In genomic region chr9:131661954-131662621, GRCh38 we compare ENCODE assay signal across 10 cellular contexts.
DNase-seq lines count a peak whose midpoint lies in the region; ATAC-seq and TF ChIP-seq lines count a peak whose summit lies in the region.
"Had no signal": no experiment of that assay in that cellular context is flagged by ENCODE, and none has a peak within 500 bp of the region (broad histone marks: within the 10 kb centered on the region; RNA-seq: fewer than 3 reads in every experiment).

No MANE protein-coding gene starts in this region.

- H3K4me1 ChIP-seq in BLaER1 treated with 17β-estradiol and CSF1 and Interleukin-3, amounts not matched to agents 10 nM and 100 nM: peaks cover 76 to 99% (median 82%) of the 10 kb centered on the region in 10 experiments
- peaks cover 0 to 51% (median 24%) of the 10 kb centered on the region in 4 donors for H3K4me1 ChIP-seq in tibial artery

- peak overlapping the region in 10 of 11 experiments; percentile 9 to 47 (median 34); a peak in 17 of 22 replicates for H3K27ac ChIP-seq in BLaER1 treated with 17β-estradiol and CSF1 and Interleukin-3, amounts not matched to agents 10 nM and 100 nM
- no peak overlapping the region for H3K27ac ChIP-seq in tibial artery
- H3K27ac ChIP-seq: SJCRH30 had no signal

- H3K4me1 Mint-ChIP-seq in T-helper 17 cell (peaks cover 58% of the 10 kb centered on the region), osteocyte (ENCODE audit: unreplicated experiment) (peaks cover 56% of the 10 kb centered on the region)

- H3K9me3 Mint-ChIP-seq in osteocyte (ENCODE audit: unreplicated experiment): peaks cover 3% of the 10 kb centered on the region

- H3K27ac Mint-ChIP-seq in T-helper 17 cell (peak overlapping the region; percentile 96), osteocyte (ENCODE audit: unreplicated experiment) (peak overlapping the region; percentile 64)

- H3K36me3 Mint-ChIP-seq in T-helper 17 cell (ENCODE audit: low read depth) (peaks cover 7% of the 10 kb centered on the region), osteocyte (ENCODE audit: unreplicated experiment) (peaks cover 5% of the 10 kb centered on the region)

- H3K27me3 ChIP-seq in BLaER1 treated with 17β-estradiol and CSF1 and Interleukin-3, amounts not matched to agents 10 nM and 100 nM: no peaks in the 10 kb centered on the region
- H3K27me3 ChIP-seq in tibial artery: no peaks in the 10 kb centered on the region
- H3K27me3 ChIP-seq: SJCRH30, upper lobe of left lung had no signal

- ATAC-seq in T-helper 17 cell: peak; percentile 87
- no peak for ATAC-seq in HG02588 (IDR thresholded peaks at IDR 0.05; ENCODE audit: unreplicated experiment)
- ATAC-seq in HG02610 (IDR thresholded peaks at IDR 0.05; ENCODE audit: unreplicated experiment): no peak

- H3K9me3 ChIP-seq in BLaER1 treated with 17β-estradiol and CSF1 and Interleukin-3, amounts not matched to agents 10 nM and 100 nM (replicated peaks in 1 of 11): peaks cover 0 to 26% (median 16%) of the 10 kb centered on the region in 11 experiments; a peak in 14 of 22 replicates
- H3K9me3 ChIP-seq in T-helper 17 cell (ENCODE audit: control insufficient read depth, low read length, poor library complexity, severe bottlenecking) (no peaks in the 10 kb centered on the region), tibial artery (no peaks in the 10 kb centered on the region)
- H3K9me3 ChIP-seq: upper lobe of left lung had no signal

- DNase-seq in T-helper 17 cell (peak; percentile 36 to 53 (median 49)), activated gamma-delta T cell (lab: John Stamatoyannopoulos, UW) (peak; percentile 37), osteocyte (ENCODE audit: extremely low spot score, unreplicated experiment) (no peak), tibial artery (no peak), AML-193 (lab: John Stamatoyannopoulos, UW) (no peak)
- DNase-seq: SJCRH30, upper lobe of left lung had no signal

- H3K4me3 Mint-ChIP-seq in T-helper 17 cell (peak overlapping the region; percentile 76), osteocyte (ENCODE audit: unreplicated experiment) (no peak overlapping the region)

- no peak overlapping the region for H3K4me3 ChIP-seq in BLaER1 treated with 17β-estradiol and CSF1 and Interleukin-3, amounts not matched to agents 10 nM and 100 nM
- no peak overlapping the region for H3K4me3 ChIP-seq in tibial artery
- H3K4me3 ChIP-seq: SJCRH30, upper lobe of left lung had no signal

- H3K36me3 ChIP-seq in BLaER1 treated with 17β-estradiol and CSF1 and Interleukin-3, amounts not matched to agents 10 nM and 100 nM: peaks cover 5 to 46% (median 27%) of the 10 kb centered on the region in 11 experiments; a peak in 16 of 22 replicates
- H3K36me3 ChIP-seq in tibial artery: no peaks in the 10 kb centered on the region
- H3K36me3 ChIP-seq: upper lobe of left lung had no signal

- H3K27me3 Mint-ChIP-seq in T-helper 17 cell: no peaks in the 10 kb centered on the region
- no peaks in the 10 kb centered on the region for H3K27me3 Mint-ChIP-seq in osteocyte (ENCODE audit: unreplicated experiment)

- no peak for TF ChIP-seq CTCF in osteocyte (IDR thresholded peaks at IDR 0.05)
- no peak for TF ChIP-seq CTCF in tibial artery (IDR thresholded peaks at IDR 0.05)

- peaks cover 0 to 66% (median under 1%) of the 10 kb centered on the region in 11 experiments; a peak in 6 of 22 replicates for H4K20me1 ChIP-seq in BLaER1 treated with 17β-estradiol and CSF1 and Interleukin-3, amounts not matched to agents 10 nM and 100 nM

- intact Hi-C loops in tibial artery (cut with DNase I; ENCODE audit: low total_unique reads): no loop called here

- H3K4me2 ChIP-seq in BLaER1 treated with 17β-estradiol and CSF1 and Interleukin-3, amounts not matched to agents 10 nM and 100 nM: peak overlapping the region in 10 of 11 experiments; percentile 1 to 85 (median 36); a peak in 17 of 22 replicates

- no peak overlapping the region for H3K9ac ChIP-seq in BLaER1 treated with 17β-estradiol and CSF1 and Interleukin-3, amounts not matched to agents 10 nM and 100 nM

Comparison
In these comparisons a context has a peak if more than half of its experiments do, and no peak if none do; other contexts are left out.
1. H3K27ac ChIP-seq: peak in BLaER1 treated with 17β-estradiol and CSF1 and Interleukin-3, amounts not matched to agents 10 nM and 100 nM (10 of 11); none in tibial artery (0 of 2).
2. DNase-seq: peak in T-helper 17 cell (3 of 3) and activated gamma-delta T cell (single experiment); none in osteocyte (single experiment), tibial artery (0 of 2) and AML-193 (0 of 2).